In the genomic region with DNA sequence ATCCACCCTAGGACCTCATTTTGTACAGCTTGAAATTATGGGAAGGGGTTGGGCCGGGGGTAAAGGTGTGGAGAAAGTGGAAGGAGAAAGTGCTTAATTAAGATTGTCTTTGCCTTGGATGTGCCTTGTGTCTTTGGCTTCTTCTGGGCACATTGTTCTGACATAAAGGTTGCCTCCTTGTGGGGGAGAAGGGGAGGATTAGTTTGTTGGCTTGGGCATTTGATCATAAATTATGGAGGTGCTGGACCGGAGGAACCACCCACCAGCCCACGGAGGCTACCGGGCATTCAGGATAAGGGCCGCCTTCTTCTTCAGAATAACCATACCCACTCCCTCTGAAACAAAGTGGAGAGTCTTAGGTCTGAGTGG, we compare ENCODE assay signal across 8 cellular contexts. TPM values are rescaled to one million over a fixed set of nuclear protein-coding genes. Genes with fewer than 3 reads are reported as not detected.
A peak's percentile ranks its signal among the peaks of the same experiment; 100 is the strongest.
DNase-seq lines count a peak whose midpoint lies in the region; ATAC-seq, FAIRE-seq and TF ChIP-seq lines count a peak whose summit lies in the region.

No MANE protein-coding gene starts in this region.

- ATAC-seq in GM12878 (peak; percentile 11), HG03520 (IDR thresholded peaks at IDR 0.05; ENCODE audit: unreplicated experiment) (no peak), GM18520 (IDR thresholded peaks at IDR 0.05; ENCODE audit: unreplicated experiment) (no peak)

- peak; percentile 39 to 44 for DNase-seq in NOMO-1 (lab: John Stamatoyannopoulos, UW; ENCODE audit: unreplicated experiment in 2 of 2)
- no peak for DNase-seq in NOMO-1 treated with dmso at 0.1 percent for 144 hours (lab: John Stamatoyannopoulos, UW; ENCODE audit: unreplicated experiment)
- DNase-seq in NCI-H1105 (lab: John Stamatoyannopoulos, UW) = peak; percentile 20
- no peak for DNase-seq in GM12878 (ENCODE audit: low read depth, low spot score)
- DNase-seq in kidney epithelial cell (ENCODE audit: low read depth) = no peak
- DNase-seq in stromal cell of bone marrow (ENCODE audit: low read depth) = peak; percentile 22

- peak; percentile 35 for FAIRE-seq in GM12878 (lab: Jason Lieb, UNC)

- H3K36me3 ChIP-seq in GM12878 (ENCODE audit: control insufficient read depth in 2 of 2, insufficient read depth in 2 of 2, low read length in 1 of 2) (peaks cover 1 to 3% of the 10 kb centered on the region in 2 experiments; a peak in 3 of 4 replicates), kidney epithelial cell (ENCODE audit: control insufficient read depth, insufficient read depth, low read length) (no peaks in the 10 kb centered on the region)

- H4K20me1 ChIP-seq in GM12878 (ENCODE audit: control insufficient read depth, insufficient read depth) = peaks cover 6% of the 10 kb centered on the region; the same call in 1 of the 2 replicates

- POLR2A ChIA-PET in GM12878 (lab: Charles Lee) = interaction anchor here (0.5 to 3.6 kb wide), 6 partner anchors 11 to 223 kb away, joined by 3 to 42 read pairs (median 5); partner anchors contain the start of gene SIDT2

- SMC1A ChIA-PET in GM12878 (lab: Charles Lee; ENCODE audit: uncharacterized antibody, unreplicated experiment) = interaction anchor here (0.8 to 6.2 kb wide), 9 partner anchors 9 to 293 kb away, joined by 3 to 67 read pairs (median 4); partner anchors contain the start of gene SIDT2

- peak overlapping the region; percentile 92 for H3K4me3 ChIP-seq in GM12878
- peak overlapping the region; percentile 87 for H3K4me3 ChIP-seq in kidney epithelial cell (ENCODE audit: low read depth, low read length)

- CTCF ChIA-PET in GM12878 (lab: Yijun Ruan, JAX) = interaction anchor here (0.6 to 6.6 kb wide), 12 partner anchors 8 to 334 kb away, joined by 3 to 93 read pairs (median 4); partner anchors contain the start of genes PCSK7 and SIDT2

- BruUV-seq in GM12878 (replicated peaks; lab: Mats Ljungman, UMichigan) = TSS peak; percentile 73

- TF ChIP-seq CTCF in GM12878 (IDR thresholded peaks at IDR 0.05 in 2 of 3, conservative IDR thresholded peaks at IDR 0.05 in 1 of 3; ENCODE audit: control insufficient read depth in 2 of 3, extremely low read depth in 1 of 3, insufficient read depth in 1 of 3, low read depth in 3 of 3, low read length in 3 of 3) = peak in 1 of 3 experiments; percentile 12; a peak in 1 of 6 replicates
- TF ChIP-seq CTCF in kidney epithelial cell (IDR thresholded peaks at IDR 0.05; ENCODE audit: insufficient read depth, low read length, poor library complexity, severe bottlenecking) = peak; percentile 28

- H3K4me2 ChIP-seq in GM12878 (ENCODE audit: control insufficient read depth, insufficient read depth) = peak overlapping the region; percentile 64

- intact Hi-C loops in GM12878 (cut with micrococcal nuclease; ENCODE audit: unreplicated experiment) = loop anchor here (1.0 kb wide), 1 partner anchor 33 kb away; the partner anchor contains the start of gene SIDT2

- no peak overlapping the region for H2AFZ ChIP-seq in GM12878 (ENCODE audit: control insufficient read depth, low read depth, low read length)

- no peak for TF ChIP-seq RAD21 in GM12878 (IDR thresholded peaks at IDR 0.05; ENCODE audit: insufficient read depth, low read depth, low read length)

- no peak for TF ChIP-seq EP300 in GM12878 (IDR thresholded peaks at IDR 0.05; ENCODE audit: borderline replicate concordance in 1 of 2, control insufficient read depth in 1 of 2, low read depth in 2 of 2, low read length in 2 of 2)

- peaks cover 7% of the 10 kb centered on the region for H3K4me1 ChIP-seq in GM12878 (ENCODE audit: control insufficient read depth, insufficient read depth, low read length)

- no peak for TF ChIP-seq POLR2A in GM12878 (IDR thresholded peaks at IDR 0.05; ENCODE audit: low read depth, low read length)

- in situ Hi-C loops in GM12878 (cut with MboI) = no loop called here

- peak overlapping the region; percentile 95 for H3K9ac ChIP-seq in GM12878 (ENCODE audit: control insufficient read depth, insufficient read depth, low read length)

- no peaks in the 10 kb centered on the region for H3K27me3 ChIP-seq in GM12878 (replicated peaks in 1 of 2; ENCODE audit: control insufficient read depth in 2 of 2, insufficient read depth in 2 of 2, low read length in 1 of 2)
- H3K27me3 ChIP-seq in kidney epithelial cell (ENCODE audit: control insufficient read depth, insufficient read depth, low read length) = no peaks in the 10 kb centered on the region

- H3K27ac ChIP-seq in GM12878 (ENCODE audit: control insufficient read depth, insufficient read depth) = peak overlapping the region; percentile 80

- no peaks in the 10 kb centered on the region for H3K9me3 ChIP-seq in GM12878 (replicated peaks; ENCODE audit: control insufficient read depth, insufficient read depth, low read length)

- RAD21 ChIA-PET in GM12878 (lab: Charles Lee; ENCODE audit: unreplicated experiment) = interaction anchor here (1.1 to 4.6 kb wide), 7 partner anchors 15 to 356 kb away, joined by 3 to 65 read pairs (median 4); partner anchors contain the start of gene SIDT2

- H3K79me2 ChIP-seq in GM12878 (ENCODE audit: control insufficient read depth, insufficient read depth, low read length) = peaks cover 56% of the 10 kb centered on the region

- WGBS in GM12878 (ENCODE audit: insufficient coverage, insufficient replicate concordance, low lambda C conversion rate, missing lambda C conversion rate) = 3% methylated on average over 5 of the region's 5 CpGs

RNA-seq across cellular contexts. Expression of gene PAFAH1B2, which starts 1.3 kb away (rescaled TPM):
- 53.3 and 53.4 TPM in 2 replicates for total RNA-seq in GM12878 (2013; cell fraction: nucleolus; rRNA removed)
- total RNA-seq in GM12878 (2014; rRNA removed) (47.5 and 62.2 TPM in 2 replicates), GM12878 (2014; rRNA removed; fragmentation: Illumina TruSeq; extraction: Trizol) (47.8 and 48.3 TPM in 2 replicates), GM12878 (2021) (49.3 and 49.6 TPM in 2 replicates), kidney epithelial cell (104 and 116 TPM in 2 replicates)
- polyA plus RNA-seq in GM12878 (2011; ENCODE audit: low read depth) = 12.1 TPM
- polyA plus RNA-seq in GM12878 (2011; rRNA removed) (32.1 and 36.1 TPM in 2 replicates), GM12878 (2014; fragmentation: Illumina TruSeq; extraction: Trizol) (25.5 and 32.2 TPM in 2 replicates), GM12878 (2014; fragmentation: Nextera tagmentation; extraction: Ambion mirVana) (10 to 100 TPM; 17.6 to 64.8 TPM), GM12878 (2014; rRNA removed) (19.2 and 22.0 TPM in 2 replicates), GM12878 (2016; fragmentation: Nextera tagmentation; extraction: Ambion mirVana) (10 to 100 TPM; 51.1 to 53.2 TPM)
- polyA plus RNA-seq in GM12878 (2011; cell fraction: cytosol; rRNA removed) = 21.8 and 26.0 TPM in 2 replicates
- 13.0 and 16.1 TPM in 2 replicates for polyA plus RNA-seq in GM12878 (2011; cell fraction: nucleus; rRNA removed)
- 16.4 and 16.8 TPM in 2 replicates for polyA plus RNA-seq in GM12878 (2012)
- polyA minus RNA-seq in GM12878 (2011; rRNA and poly(A)+ RNA removed) = 76.4 and 83.2 TPM in 2 replicates
- polyA minus RNA-seq in GM12878 (2011; cell fraction: cytosol; rRNA and poly(A)+ RNA removed) = 21.2 and 28.9 TPM in 2 replicates
- 11.7 and 18.3 TPM in 2 replicates for polyA minus RNA-seq in GM12878 (2011; cell fraction: nucleus; rRNA and poly(A)+ RNA removed)

RNA-seq across cellular contexts. Expression of gene SIDT2, which starts 33.2 kb away (rescaled TPM):
- 135 and 149 TPM in 2 replicates for total RNA-seq in GM12878 (2013; cell fraction: nucleolus; rRNA removed)
- total RNA-seq in GM12878 (2014; rRNA removed) (9.1 and 11.6 TPM in 2 replicates), GM12878 (2014; rRNA removed; fragmentation: Illumina TruSeq; extraction: Trizol) (8.4 and 9.0 TPM in 2 replicates), GM12878 (2021) (20.7 and 23.9 TPM in 2 replicates), kidney epithelial cell (12.9 and 14.6 TPM in 2 replicates)
- polyA plus RNA-seq in GM12878 (2011; ENCODE audit: low read depth) = 13.0 TPM
- polyA plus RNA-seq in GM12878 (2011; rRNA removed) (9.5 and 20.7 TPM in 2 replicates), GM12878 (2014; fragmentation: Illumina TruSeq; extraction: Trizol) (12.7 and 16.3 TPM in 2 replicates), GM12878 (2014; fragmentation: Nextera tagmentation; extraction: Ambion mirVana) (1 to 10 TPM; 4.9 to 5.7 TPM), GM12878 (2014; rRNA removed) (16.5 and 19.3 TPM in 2 replicates), GM12878 (2016; fragmentation: Nextera tagmentation; extraction: Ambion mirVana) (1 to 10 TPM; 5.4 to 6.8 TPM)
- polyA plus RNA-seq in GM12878 (2011; cell fraction: cytosol; rRNA removed) = 17.4 and 19.1 TPM in 2 replicates
- 132 and 186 TPM in 2 replicates for polyA plus RNA-seq in GM12878 (2011; cell fraction: nucleus; rRNA removed)
- 23.5 and 23.6 TPM in 2 replicates for polyA plus RNA-seq in GM12878 (2012)
- 30.9 and 35.5 TPM in 2 replicates for polyA minus RNA-seq in GM12878 (2011; rRNA and poly(A)+ RNA removed)
- polyA minus RNA-seq in GM12878 (2011; cell fraction: cytosol; rRNA and poly(A)+ RNA removed) = 8.3 and 11.5 TPM in 2 replicates
- 54.3 and 61.1 TPM in 2 replicates for polyA minus RNA-seq in GM12878 (2011; cell fraction: nucleus; rRNA and poly(A)+ RNA removed)

RNA-seq across cellular contexts. Expression of gene SIK3, which starts 47.1 kb away (rescaled TPM):
- total RNA-seq in GM12878 (2013; cell fraction: nucleolus; rRNA removed) = 171 and 172 TPM in 2 replicates
- total RNA-seq in GM12878 (2014; rRNA removed) (13.2 and 15.6 TPM in 2 replicates), GM12878 (2014; rRNA removed; fragmentation: Illumina TruSeq; extraction: Trizol) (10.7 and 12.1 TPM in 2 replicates), GM12878 (2021) (24.5 and 31.9 TPM in 2 replicates), kidney epithelial cell (12.9 and 16.5 TPM in 2 replicates)
- 10.1 TPM for polyA plus RNA-seq in GM12878 (2011; ENCODE audit: low read depth)
- polyA plus RNA-seq in GM12878 (2011; rRNA removed) (10.4 and 11.4 TPM in 2 replicates), GM12878 (2014; fragmentation: Illumina TruSeq; extraction: Trizol) (14.5 and 16.9 TPM in 2 replicates), GM12878 (2014; fragmentation: Nextera tagmentation; extraction: Ambion mirVana) (1 to 10 TPM; 2.5 to 2.6 TPM), GM12878 (2014; rRNA removed) (14.8 and 15.4 TPM in 2 replicates), GM12878 (2016; fragmentation: Nextera tagmentation; extraction: Ambion mirVana) (10 to 100 TPM in 1 of 2 experiments, 1 to 10 TPM in 1; 2.5 to 10.8 TPM)
- 12.4 and 14.7 TPM in 2 replicates for polyA plus RNA-seq in GM12878 (2011; cell fraction: cytosol; rRNA removed)
- 43.4 and 58.1 TPM in 2 replicates for polyA plus RNA-seq in GM12878 (2011; cell fraction: nucleus; rRNA removed)
- polyA plus RNA-seq in GM12878 (2012) = 12.7 and 13.7 TPM in 2 replicates
- 34.7 and 37.3 TPM in 2 replicates for polyA minus RNA-seq in GM12878 (2011; rRNA and poly(A)+ RNA removed)
- 14.4 and 16.5 TPM in 2 replicates for polyA minus RNA-seq in GM12878 (2011; cell fraction: cytosol; rRNA and poly(A)+ RNA removed)
- 44.2 and 64.9 TPM in 2 replicates for polyA minus RNA-seq in GM12878 (2011; cell fraction: nucleus; rRNA and poly(A)+ RNA removed)

RNA-seq across cellular contexts. Expression of gene TAGLN, which starts 53.8 kb away (rescaled TPM):
- total RNA-seq in GM12878 (2013; cell fraction: nucleolus; rRNA removed) = 17.4 and 21.3 TPM in 2 replicates
- total RNA-seq in GM12878 (2014; rRNA removed) = 1.9 and 2.0 TPM in 2 replicates
- total RNA-seq in GM12878 (2014; rRNA removed; fragmentation: Illumina TruSeq; extraction: Trizol) = 1.5 and 1.6 TPM in 2 replicates
- total RNA-seq in GM12878 (2021) = 3.9 and 4.6 TPM in 2 replicates
- polyA plus RNA-seq in GM12878 (2011; ENCODE audit: low read depth) = 2.9 TPM
- 3.5 and 3.9 TPM in 2 replicates for polyA plus RNA-seq in GM12878 (2011; rRNA removed)
- polyA plus RNA-seq in GM12878 (2011; cell fraction: cytosol; rRNA removed) = 1.2 and 1.9 TPM in 2 replicates
- polyA plus RNA-seq in GM12878 (2011; cell fraction: nucleus; rRNA removed) = 36.5 and 46.4 TPM in 2 replicates
- 4.4 and 6.2 TPM in 2 replicates for polyA plus RNA-seq in GM12878 (2012)
- polyA plus RNA-seq in GM12878 (2014; fragmentation: Illumina TruSeq; extraction: Trizol) = 1.9 and 4.8 TPM in 2 replicates
- polyA plus RNA-seq in GM12878 (2014; fragmentation: Nextera tagmentation; extraction: Ambion mirVana) = 1 to 10 TPM in 1 of 2 experiments, under 1 TPM in 1; 0.26 to 1.0 TPM
- 3.6 and 4.0 TPM in 2 replicates for polyA plus RNA-seq in GM12878 (2014; rRNA removed)
- polyA plus RNA-seq in GM12878 (2016; fragmentation: Nextera tagmentation; extraction: Ambion mirVana) = 1 to 10 TPM in 1 of 2 experiments, under 1 TPM in 1; 0.68 to 1.2 TPM
- 1.3 and 1.5 TPM in 2 replicates for polyA minus RNA-seq in GM12878 (2011; rRNA and poly(A)+ RNA removed)
- polyA minus RNA-seq in GM12878 (2011; cell fraction: cytosol; rRNA and poly(A)+ RNA removed) = 1.3 TPM in 1 of 2 replicates, not detected in the other
- polyA minus RNA-seq in GM12878 (2011; cell fraction: nucleus; rRNA and poly(A)+ RNA removed) = 3.6 and 4.8 TPM in 2 replicates
- total RNA-seq in kidney epithelial cell = 1,785 and 1,816 TPM in 2 replicates

Comparison
In these comparisons a context has a peak if more than half of its experiments do, and no peak if none do; other contexts are left out.
1. DNase-seq: peak in NOMO-1 (2 of 2), NCI-H1105 (single experiment) and stromal cell of bone marrow (single experiment); none in NOMO-1 treated with dmso at 0.1 percent for 144 hours (single experiment), GM12878 (single experiment) and kidney epithelial cell (single experiment).